ENCODE assay signal across 20 cellular contexts in the genomic region with DNA sequence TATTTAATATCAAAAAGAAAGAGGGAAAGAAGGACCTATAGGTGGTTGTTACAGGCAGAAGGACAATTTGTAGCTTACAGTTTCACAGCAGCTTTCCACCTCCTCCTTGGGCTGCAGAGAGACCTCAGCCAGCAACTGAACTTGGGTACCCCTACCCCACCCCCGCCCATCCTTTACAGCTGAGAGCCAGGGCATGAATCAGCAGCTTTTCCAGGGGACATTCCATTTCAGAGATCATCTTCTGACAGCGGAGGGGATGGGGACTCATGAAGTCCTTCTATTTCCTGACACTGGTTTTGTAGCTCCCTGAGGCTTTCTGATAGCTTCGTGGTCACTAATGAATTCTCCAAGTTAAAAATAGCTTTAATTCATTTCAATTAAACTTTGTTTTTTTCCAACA.
DNase-seq lines count a peak whose midpoint lies in the region; ATAC-seq and TF ChIP-seq lines count a peak whose summit lies in the region.
"Had no signal": no experiment of that assay in that cellular context is flagged by ENCODE, and none has a peak within 500 bp of the region (broad histone marks: within the 10 kb centered on the region; RNA-seq: fewer than 3 reads in every experiment).

No MANE protein-coding gene starts in this region.

- H3K36me3 Mint-ChIP-seq in WTC11, result peaks cover 13% of the 10 kb centered on the region

- no peak overlapping the region for H3K14ac ChIP-seq in neuronal stem cell (ENCODE audit: low read length)

- no peak overlapping the region for H2BK12ac ChIP-seq in neuronal stem cell (ENCODE audit: low read length)

- H4K91ac ChIP-seq in neuronal stem cell (ENCODE audit: low read depth, low read length, poor library complexity), result no peak overlapping the region

- DNase-seq in left ventricle myocardium inferior, result no peak
- DNase-seq in Right ventricle myocardium superior, result no peak
- DNase-seq in WTC11 (ENCODE audit: low spot score), result no peak
- DNase-seq in hepatic stellate cell (ENCODE audit: low spot score), result peak; percentile 35
- no peak for DNase-seq in NCI-H1092 treated with DMSO at 0.1 percent for 48 hours (lab: John Stamatoyannopoulos, UW)
- no peak for DNase-seq in NCI-H1930 (lab: John Stamatoyannopoulos, UW)
- DNase-seq in neuronal stem cell (ENCODE audit: low spot score), result no peak
- DNase-seq in activated effector memory CD4-positive, alpha-beta T cell treated with Interleukin-2 at 50 U/mL for 16 hours, result no peak
- DNase-seq: 8988T; activated CD4-positive, CD25-positive, alpha-beta regulatory T cell treated with anti-CD3 and anti-CD28 coated beads, Interleukin-2, amount 50 U/mL, for 72 hours; activated naive CD4-positive, alpha-beta T cell treated with anti-CD3 and anti-CD28 coated beads for 36 hours; Caco-2; endodermal cell; GF-D8; mammary epithelial cell; stimulated activated CD4-positive, alpha-beta T cell treated with anti-CD3 and anti-CD28 coated beads, Interleukin-1b, Interleukin-23, amount 100 ng/mL, for 48 hours; T-helper 17 cell had no signal

- no peak overlapping the region for H4K8ac ChIP-seq in neuronal stem cell (ENCODE audit: low read depth, low read length)

- peaks cover 11% of the 10 kb centered on the region for H3K4me1 Mint-ChIP-seq in WTC11
- H3K4me1 Mint-ChIP-seq: neural progenitor cell, T-helper 17 cell had no signal

- H2BK120ac ChIP-seq in neuronal stem cell (ENCODE audit: low read depth, low read length), result no peak overlapping the region

- H3K36me3 ChIP-seq in left ventricle myocardium inferior (peaks cover 17% of the 10 kb centered on the region), neuronal stem cell (replicated peaks in 1 of 2; ENCODE audit: control insufficient read depth in 2 of 2, insufficient read depth in 2 of 2, low read length in 2 of 2) (peaks cover 26 to 95% of the 10 kb centered on the region in 2 donors)
- H3K36me3 ChIP-seq: cardiac muscle cell, neural progenitor cell had no signal

- H3K4ac ChIP-seq in neuronal stem cell (ENCODE audit: low read length), result no peak overlapping the region

- H3K27ac Mint-ChIP-seq in WTC11, result no peak overlapping the region
- H3K27ac Mint-ChIP-seq: activated naive CD4-positive, alpha-beta T cell treated with anti-CD3 and anti-CD28 coated beads for 36 hours; endodermal cell; neural progenitor cell; T-helper 17 cell had no signal

- H3K23ac ChIP-seq in neuronal stem cell (ENCODE audit: low read depth, low read length, poor library complexity), result no peak overlapping the region

- no peak overlapping the region for H3K4me2 ChIP-seq in neuronal stem cell (ENCODE audit: insufficient read depth, low read length, poor library complexity, severe bottlenecking)
- H3K4me2 ChIP-seq: neural progenitor cell had no signal

- no peak overlapping the region for H2AK5ac ChIP-seq in neuronal stem cell (ENCODE audit: low read depth, low read length)

- H3K27me3 ChIP-seq in left ventricle myocardium inferior (ENCODE audit: low read depth), result no peaks in the 10 kb centered on the region
- H3K27me3 ChIP-seq in neuronal stem cell (ENCODE audit: control insufficient read depth in 3 of 3, insufficient read depth in 3 of 3, low read depth in 1 of 3, low read length in 3 of 3), result no peaks in the 10 kb centered on the region
- H3K27me3 ChIP-seq: cardiac muscle cell, neural progenitor cell had no signal

- H3K27me3 Mint-ChIP-seq in WTC11 (ENCODE audit: low read depth), result no peaks in the 10 kb centered on the region

- H3K18ac ChIP-seq in neuronal stem cell (ENCODE audit: low read length), result no peak overlapping the region

- CTCF ChIA-PET in WTC11 (lab: Charles Lee), result interaction anchor here (0.6 to 1.9 kb wide), 3 partner anchors 44 to 657 kb away, joined by 3 to 8 read pairs (median 5); no protein-coding TSS in a partner anchor

- no peak overlapping the region for H2BK15ac ChIP-seq in neuronal stem cell (ENCODE audit: low read length)

- no peak overlapping the region for H3K9ac ChIP-seq in neuronal stem cell (ENCODE audit: low read depth, low read length, poor library complexity)
- H3K9ac ChIP-seq: neural progenitor cell had no signal

- TF ChIP-seq CTCF in left ventricle myocardium inferior (IDR thresholded peaks at IDR 0.05; ENCODE audit: borderline replicate concordance) (no peak), WTC11 (IDR thresholded peaks at IDR 0.05) (no peak)

- H3K27ac ChIP-seq in left ventricle myocardium inferior (replicated peaks), result peak overlapping the region; percentile 25
- H3K27ac ChIP-seq in neuronal stem cell (replicated peaks; ENCODE audit: low read length), result no peak overlapping the region
- H3K27ac ChIP-seq: cardiac muscle cell, neural progenitor cell, thoracic aorta had no signal

- H3K9me3 Mint-ChIP-seq in WTC11, result no peaks in the 10 kb centered on the region
- H3K9me3 Mint-ChIP-seq: activated naive CD4-positive, alpha-beta T cell treated with anti-CD3 and anti-CD28 coated beads for 36 hours; endodermal cell; neural progenitor cell had no signal

- no peaks in the 10 kb centered on the region for H3K79me1 ChIP-seq in neuronal stem cell (ENCODE audit: low read depth, low read length)

- intact Hi-C loops in left ventricle myocardium inferior (cut with micrococcal nuclease), result loop anchor here (10.0 kb wide), 1 partner anchor 62 kb away; no protein-coding TSS in a partner anchor
- intact Hi-C loops in Right ventricle myocardium superior (cut with DNase I), result no loop called here

- H3K4me1 ChIP-seq in left ventricle myocardium inferior (peaks cover 53% of the 10 kb centered on the region), neuronal stem cell (ENCODE audit: control insufficient read depth in 2 of 2, insufficient read depth in 1 of 2, low read depth in 1 of 2, low read length in 2 of 2) (peaks cover 0 to 2% of the 10 kb centered on the region in 2 donors)
- H3K4me1 ChIP-seq: Caco-2, neural progenitor cell had no signal

- H3K9me3 ChIP-seq in left ventricle myocardium inferior (replicated peaks), result no peaks in the 10 kb centered on the region
- no peaks in the 10 kb centered on the region for H3K9me3 ChIP-seq in neuronal stem cell (replicated peaks in 1 of 2; ENCODE audit: control insufficient read depth in 2 of 2, insufficient read depth in 1 of 2, low read depth in 1 of 2, low read length in 2 of 2)
- H3K9me3 ChIP-seq: Caco-2, thoracic aorta had no signal

- no peak for ATAC-seq in Right ventricle myocardium superior (ENCODE audit: poor library complexity)
- peak; percentile 32; the same call in 1 of the 2 replicates for ATAC-seq in WTC11
- ATAC-seq: T-helper 17 cell had no signal

- POLR2A ChIA-PET in WTC11 (lab: Charles Lee), result interaction anchor here (0.6 kb wide), 1 partner anchor 184 kb away, joined by 3 read pairs; no protein-coding TSS in a partner anchor

- no peak overlapping the region for H2AFZ ChIP-seq in neuronal stem cell (ENCODE audit: low read length)
- H2AFZ ChIP-seq: neural progenitor cell had no signal

- no peak overlapping the region for H2BK5ac ChIP-seq in neuronal stem cell (ENCODE audit: low read length)

- H3K4me3 Mint-ChIP-seq in WTC11, result no peak overlapping the region
- H3K4me3 Mint-ChIP-seq: activated naive CD4-positive, alpha-beta T cell treated with anti-CD3 and anti-CD28 coated beads for 36 hours; endodermal cell; neural progenitor cell; T-helper 17 cell had no signal

- WGBS in neuronal stem cell (ENCODE audit: extremely low coverage in 2 of 2, insufficient read length in 2 of 2, insufficient replicate concordance in 1 of 2), 2 donors, result no CpG with 5 or more reads among the region's 3 CpGs

- no peak overlapping the region for H3K4me3 ChIP-seq in left ventricle myocardium inferior
- H3K4me3 ChIP-seq in neuronal stem cell (ENCODE audit: low read length in 2 of 2), result no peak overlapping the region
- H3K4me3 ChIP-seq: cardiac muscle cell, neural progenitor cell, thoracic aorta had no signal

TF ChIP-seq in WTC11, 78 proteins besides CTCF, POLR2A, EP300 and RAD21 (continues in another document):
- TF ChIP-seq, protein P1, sequence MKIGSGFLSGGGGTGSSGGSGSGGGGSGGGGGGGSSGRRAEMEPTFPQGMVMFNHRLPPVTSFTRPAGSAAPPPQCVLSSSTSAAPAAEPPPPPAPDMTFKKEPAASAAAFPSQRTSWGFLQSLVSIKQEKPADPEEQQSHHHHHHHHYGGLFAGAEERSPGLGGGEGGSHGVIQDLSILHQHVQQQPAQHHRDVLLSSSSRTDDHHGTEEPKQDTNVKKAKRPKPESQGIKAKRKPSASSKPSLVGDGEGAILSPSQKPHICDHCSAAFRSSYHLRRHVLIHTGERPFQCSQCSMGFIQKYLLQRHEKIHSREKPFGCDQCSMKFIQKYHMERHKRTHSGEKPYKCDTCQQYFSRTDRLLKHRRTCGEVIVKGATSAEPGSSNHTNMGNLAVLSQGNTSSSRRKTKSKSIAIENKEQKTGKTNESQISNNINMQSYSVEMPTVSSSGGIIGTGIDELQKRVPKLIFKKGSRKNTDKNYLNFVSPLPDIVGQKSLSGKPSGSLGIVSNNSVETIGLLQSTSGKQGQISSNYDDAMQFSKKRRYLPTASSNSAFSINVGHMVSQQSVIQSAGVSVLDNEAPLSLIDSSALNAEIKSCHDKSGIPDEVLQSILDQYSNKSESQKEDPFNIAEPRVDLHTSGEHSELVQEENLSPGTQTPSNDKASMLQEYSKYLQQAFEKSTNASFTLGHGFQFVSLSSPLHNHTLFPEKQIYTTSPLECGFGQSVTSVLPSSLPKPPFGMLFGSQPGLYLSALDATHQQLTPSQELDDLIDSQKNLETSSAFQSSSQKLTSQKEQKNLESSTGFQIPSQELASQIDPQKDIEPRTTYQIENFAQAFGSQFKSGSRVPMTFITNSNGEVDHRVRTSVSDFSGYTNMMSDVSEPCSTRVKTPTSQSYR (CRISPR knock-in tag; IDR thresholded peaks at IDR 0.05), result no peak
- TF ChIP-seq, protein P2, sequence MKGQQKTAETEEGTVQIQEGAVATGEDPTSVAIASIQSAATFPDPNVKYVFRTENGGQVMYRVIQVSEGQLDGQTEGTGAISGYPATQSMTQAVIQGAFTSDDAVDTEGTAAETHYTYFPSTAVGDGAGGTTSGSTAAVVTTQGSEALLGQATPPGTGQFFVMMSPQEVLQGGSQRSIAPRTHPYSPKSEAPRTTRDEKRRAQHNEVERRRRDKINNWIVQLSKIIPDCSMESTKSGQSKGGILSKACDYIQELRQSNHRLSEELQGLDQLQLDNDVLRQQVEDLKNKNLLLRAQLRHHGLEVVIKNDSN (CRISPR knock-in tag; IDR thresholded peaks at IDR 0.05), result no peak
- TF ChIP-seq, protein P3, sequence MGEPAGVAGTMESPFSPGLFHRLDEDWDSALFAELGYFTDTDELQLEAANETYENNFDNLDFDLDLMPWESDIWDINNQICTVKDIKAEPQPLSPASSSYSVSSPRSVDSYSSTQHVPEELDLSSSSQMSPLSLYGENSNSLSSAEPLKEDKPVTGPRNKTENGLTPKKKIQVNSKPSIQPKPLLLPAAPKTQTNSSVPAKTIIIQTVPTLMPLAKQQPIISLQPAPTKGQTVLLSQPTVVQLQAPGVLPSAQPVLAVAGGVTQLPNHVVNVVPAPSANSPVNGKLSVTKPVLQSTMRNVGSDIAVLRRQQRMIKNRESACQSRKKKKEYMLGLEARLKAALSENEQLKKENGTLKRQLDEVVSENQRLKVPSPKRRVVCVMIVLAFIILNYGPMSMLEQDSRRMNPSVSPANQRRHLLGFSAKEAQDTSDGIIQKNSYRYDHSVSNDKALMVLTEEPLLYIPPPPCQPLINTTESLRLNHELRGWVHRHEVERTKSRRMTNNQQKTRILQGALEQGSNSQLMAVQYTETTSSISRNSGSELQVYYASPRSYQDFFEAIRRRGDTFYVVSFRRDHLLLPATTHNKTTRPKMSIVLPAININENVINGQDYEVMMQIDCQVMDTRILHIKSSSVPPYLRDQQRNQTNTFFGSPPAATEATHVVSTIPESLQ (CRISPR knock-in tag; IDR thresholded peaks at IDR 0.05), result no peak
